ENCODE assay signal across 8 cellular contexts in genomic region chr6:136822051-136822378, GRCh38. TPM values are rescaled to one million over a fixed set of nuclear protein-coding genes. Genes with fewer than 3 reads are reported as not detected.
DNase-seq lines count a peak whose midpoint lies in the region; ATAC-seq and TF ChIP-seq lines count a peak whose summit lies in the region.

No MANE protein-coding gene starts in this region.

- H2BK12ac ChIP-seq in mesenchymal stem cell (ENCODE audit: low read length in 2 of 2): peak overlapping the region in 1 of 2 experiments; percentile 63

- H3K4me2 ChIP-seq in DND-41 (ENCODE audit: insufficient read depth, low read length) (peak overlapping the region; percentile 93), OCI-LY1 (ENCODE audit: low read length) (peak overlapping the region; percentile 97), mesenchymal stem cell (ENCODE audit: low read length, poor library complexity, severe bottlenecking) (peak overlapping the region; percentile 99)

- peaks cover 9% of the 10 kb centered on the region for H3K79me1 ChIP-seq in mesenchymal stem cell (replicated peaks; ENCODE audit: low read length, poor library complexity, severe bottlenecking)

- H2AFZ ChIP-seq in DND-41 (ENCODE audit: low read depth, low read length) (peak overlapping the region; percentile 95), OCI-LY1 (ENCODE audit: low read length) (peak overlapping the region; percentile 84), mesenchymal stem cell (ENCODE audit: low read depth, low read length) (peak overlapping the region; percentile 93)

- H2BK120ac ChIP-seq in mesenchymal stem cell (ENCODE audit: low read depth, low read length): no peak overlapping the region

- H2BK15ac ChIP-seq in mesenchymal stem cell (ENCODE audit: low read depth, poor library complexity, severe bottlenecking): no peak overlapping the region

- H3K27me3 ChIP-seq in DND-41 (ENCODE audit: insufficient read depth, low read length, poor library complexity) (no peaks in the 10 kb centered on the region), OCI-LY1 (ENCODE audit: insufficient read depth, low read length) (no peaks in the 10 kb centered on the region), mesenchymal stem cell (ENCODE audit: control insufficient read depth in 1 of 2, insufficient read depth in 1 of 2, low read length in 2 of 2) (no peaks in the 10 kb centered on the region)

- H3K18ac ChIP-seq in mesenchymal stem cell (ENCODE audit: low read depth in 1 of 2, low read length in 2 of 2): peak overlapping the region; percentile 37 to 64

- H3K79me2 ChIP-seq in DND-41 (ENCODE audit: insufficient read depth, low read length): peaks cover 6% of the 10 kb centered on the region; the same call in 1 of the 2 replicates
- H3K79me2 ChIP-seq in OCI-LY1 (ENCODE audit: insufficient read depth, low read length): no peaks in the 10 kb centered on the region

- peaks cover 15% of the 10 kb centered on the region for H3K4me1 Mint-ChIP-seq in chondrocyte (ENCODE audit: low read depth)

- no peaks in the 10 kb centered on the region for H3K9me3 Mint-ChIP-seq in chondrocyte (ENCODE audit: low read depth)

- H3K4me3 ChIP-seq in DND-41 (ENCODE audit: low read depth in 1 of 2, low read length in 2 of 2) (peak overlapping the region; percentile 28 to 84; a peak in 3 of 4 replicates), OCI-LY1 (ENCODE audit: low read depth, low read length, poor library complexity, severe bottlenecking) (peak overlapping the region; percentile 77), mesenchymal stem cell (ENCODE audit: insufficient read depth in 1 of 2, low read depth in 1 of 2, low read length in 2 of 2) (peak overlapping the region; percentile 54 to 96)

- no peak overlapping the region for H3K14ac ChIP-seq in mesenchymal stem cell (ENCODE audit: low read length in 2 of 2)

- H3K4me1 ChIP-seq in DND-41 (ENCODE audit: insufficient read depth, low read length) (peaks cover 16% of the 10 kb centered on the region), OCI-LY1 (ENCODE audit: insufficient read depth, low read length, severe bottlenecking) (peaks cover 15% of the 10 kb centered on the region), mesenchymal stem cell (ENCODE audit: control insufficient read depth, insufficient read depth, low read depth, low read length) (peaks cover 7% of the 10 kb centered on the region)

- H3F3A ChIP-seq in OCI-LY1 (ENCODE audit: insufficient read depth, low read length): no peaks in the 10 kb centered on the region

- WGBS in mesenchymal stem cell: 32% methylated on average over 11 of the region's 11 CpGs

- H3K4ac ChIP-seq in mesenchymal stem cell (ENCODE audit: low read depth in 1 of 2, low read length in 2 of 2): peak overlapping the region; percentile 50 to 57

- no peaks in the 10 kb centered on the region; the same call in 1 of the 2 replicates for H3K36me3 ChIP-seq in DND-41 (ENCODE audit: insufficient read depth, low read length)
- H3K36me3 ChIP-seq in OCI-LY1 (ENCODE audit: insufficient read depth, low read length): peaks cover 24% of the 10 kb centered on the region
- peaks cover 0 to 14% of the 10 kb centered on the region in 2 experiments for H3K36me3 ChIP-seq in mesenchymal stem cell (ENCODE audit: control insufficient read depth in 1 of 2, insufficient read depth in 2 of 2, low read depth in 1 of 2, low read length in 2 of 2)

- H3K9me3 ChIP-seq in DND-41 (ENCODE audit: insufficient read depth, low read length, severe bottlenecking) (no peaks in the 10 kb centered on the region), OCI-LY1 (ENCODE audit: low read length) (no peaks in the 10 kb centered on the region), mesenchymal stem cell (ENCODE audit: control insufficient read depth, low read length) (no peaks in the 10 kb centered on the region)

- H4K8ac ChIP-seq in mesenchymal stem cell (ENCODE audit: low read length): peak overlapping the region; percentile 99

- H4K91ac ChIP-seq in mesenchymal stem cell (ENCODE audit: low read length): no peak overlapping the region

- H3K27ac ChIP-seq in DND-41 (ENCODE audit: low read length): peak overlapping the region; percentile 72
- no peak overlapping the region for H3K27ac ChIP-seq in OCI-LY1 (ENCODE audit: low read depth, low read length, poor library complexity, severe bottlenecking)
- peak overlapping the region; percentile 55 for H3K27ac ChIP-seq in mesenchymal stem cell (ENCODE audit: low read length, poor library complexity, severe bottlenecking)

- H3K27ac Mint-ChIP-seq in chondrocyte (ENCODE audit: unreplicated experiment): peak overlapping the region; percentile 91

- no peak overlapping the region for H3K23ac ChIP-seq in mesenchymal stem cell (ENCODE audit: low read length in 2 of 2)

- H3K36me3 Mint-ChIP-seq in chondrocyte (ENCODE audit: low read depth): peaks cover 8% of the 10 kb centered on the region

- H3K4me3 Mint-ChIP-seq in chondrocyte (ENCODE audit: unreplicated experiment): peak overlapping the region; percentile 94

- H2AK5ac ChIP-seq in mesenchymal stem cell (ENCODE audit: low read length, severe bottlenecking): no peak overlapping the region

- TF ChIP-seq CTCF in DND-41 (IDR thresholded peaks at IDR 0.05; ENCODE audit: borderline replicate concordance, extremely low read depth, low read length, poor library complexity, severe bottlenecking): no peak
- no peak for TF ChIP-seq CTCF in OCI-LY1 (IDR thresholded peaks at IDR 0.05; ENCODE audit: low read length)
- TF ChIP-seq CTCF in chondrocyte (IDR thresholded peaks at IDR 0.05): no peak

- DNase-seq in DND-41 (no peak), chondrocyte (ENCODE audit: low spot score) (no peak), mesenchymal stem cell (no peak), stromal cell of bone marrow (ENCODE audit: low read depth) (peak; percentile 49), cerebellar nuclear complex (lab: John Stamatoyannopoulos, UW) (no peak), islet precursor cell (no peak)

- H3K9ac ChIP-seq in DND-41 (ENCODE audit: low read depth, low read length) (peak overlapping the region; percentile 61), OCI-LY1 (ENCODE audit: low read length) (peak overlapping the region; percentile 81), mesenchymal stem cell (ENCODE audit: low read length) (peak overlapping the region; percentile 93)

- peaks cover 6% of the 10 kb centered on the region for H3K27me3 Mint-ChIP-seq in chondrocyte (ENCODE audit: low read depth)

- H3K9me2 ChIP-seq in OCI-LY1 (ENCODE audit: low read depth, low read length): no peaks in the 10 kb centered on the region

- ATAC-seq in DND-41 (ENCODE audit: insufficient read depth, low read depth) (0 out of 3 replicates have a peak, but pooled peaks have one; percentile 1), GM21786 (IDR thresholded peaks at IDR 0.05; ENCODE audit: unreplicated experiment) (peak; percentile 1)

- no peaks in the 10 kb centered on the region for H4K20me1 ChIP-seq in DND-41 (ENCODE audit: insufficient read depth, low read length)
- no peaks in the 10 kb centered on the region for H4K20me1 ChIP-seq in OCI-LY1 (ENCODE audit: insufficient read depth, low read length)

- H2BK5ac ChIP-seq in mesenchymal stem cell (ENCODE audit: low read depth, low read length, poor library complexity, severe bottlenecking): no peak overlapping the region

RNA-seq across cellular contexts. Expression of gene PEX7, which starts 0.4 kb away (rescaled TPM):
- 6.2 to 7.0 TPM (median 6.8 TPM) in 3 replicates for total RNA-seq in chondrocyte
- 6.2 TPM for polyA plus RNA-seq in mesenchymal stem cell (2013, experiment 1 of 2)
- 5.8 TPM for polyA plus RNA-seq in mesenchymal stem cell (2013, experiment 2 of 2)

RNA-seq across cellular contexts. Expression of gene MAP3K5, which starts 29.7 kb away (rescaled TPM):
- total RNA-seq in chondrocyte: 2.1 to 5.1 TPM (median 4.6 TPM) in 3 replicates
- 9.8 TPM for polyA plus RNA-seq in mesenchymal stem cell (2013, experiment 1 of 2)
- polyA plus RNA-seq in mesenchymal stem cell (2013, experiment 2 of 2): 10.1 TPM
